In the genomic region with DNA sequence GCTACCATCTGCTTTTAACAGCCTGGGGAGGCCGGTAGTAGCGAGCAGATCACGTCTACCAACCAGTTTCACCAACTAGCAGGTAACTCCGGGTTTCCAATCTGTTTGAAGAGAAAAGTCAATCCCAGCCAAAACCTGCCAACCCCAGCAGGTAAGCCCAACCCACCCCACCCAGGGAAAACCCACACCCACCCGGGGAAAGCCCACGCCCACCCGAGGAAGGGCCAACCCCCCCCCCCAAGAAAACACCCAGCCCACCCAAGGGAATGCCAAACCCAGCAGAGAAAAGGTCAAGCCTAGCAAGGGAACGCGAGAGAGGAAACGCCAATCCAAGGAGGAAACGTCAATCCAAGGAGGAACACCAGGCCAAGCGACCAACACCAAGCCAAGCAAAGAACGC, we compare ENCODE assay signal across 14 cellular contexts. TPM values are rescaled to one million over a fixed set of nuclear protein-coding genes. Genes with fewer than 3 reads are reported as not detected.
"Had no signal": no experiment of that assay in that cellular context is flagged by ENCODE, and none has a peak within 500 bp of the region (broad histone marks: within the 10 kb centered on the region; RNA-seq: fewer than 3 reads in every experiment).

TSS of gene POTEI (minus strand) at position 101 of the 400 bp plus-strand sequence. CDS start at position 8, 93 bp downstream.

RNA-seq across cellular contexts. Expression of gene POTEI, which starts in this region (rescaled TPM):
- total RNA-seq: activated B cell treated with CpG ODN at 0.5 μM for 24 hours; activated CD4-positive, alpha-beta memory T cell treated with anti-CD3 and anti-CD28 coated beads for 36 hours; activated CD4-positive, alpha-beta memory T cell treated with anti-CD3 and anti-CD28 coated beads, Interleukin-2, amount 10 ng/mL, durations not matched to agents 7 days and 5 days; activated CD4-positive, alpha-beta T cell treated with anti-CD3 and anti-CD28 coated beads for 36 hours; activated CD4-positive, alpha-beta T cell treated with anti-CD3 and anti-CD28 coated beads, Interleukin-2, amount 10 ng/mL, durations not matched to agents 24 days and 14 days; activated CD4-positive, alpha-beta T cell treated with anti-CD3 and anti-CD28 coated beads, Interleukin-2, amount 10 ng/mL, durations not matched to agents 7 days and 5 days; activated CD8-positive, alpha-beta memory T cell treated with anti-CD3 and anti-CD28 coated beads for 36 hours; activated CD8-positive, alpha-beta memory T cell treated with anti-CD3 and anti-CD28 coated beads, Interleukin-2, amount 10 ng/mL, durations not matched to agents 7 days and 5 days; activated CD8-positive, alpha-beta T cell treated with anti-CD3 and anti-CD28 coated beads for 36 hours; activated CD8-positive, alpha-beta T cell treated with anti-CD3 and anti-CD28 coated beads, Interleukin-2, amount 10 ng/mL, durations not matched to agents 7 days and 5 days; T-cell; T-helper 1 cell treated with Interleukin-12 subunit alpha and Interleukin-12 subunit beta and Interleukin-4 antibody, amounts not matched to agents 30 ng/mL and 1 ng/mL, for 36 hours; T-helper 17 cell; T-helper 2 cell treated with Interferon-gamma antibody and Interleukin-4, amounts not matched to agents 100 ng/mL and 5 ng/mL, for 36 hours had no signal
